13 cellular contexts compared by ENCODE assay signal in genomic region chr3:126558336-126559071, GRCh38. TPM values are rescaled to one million over a fixed set of nuclear protein-coding genes. Genes with fewer than 3 reads are reported as not detected.
DNase-seq lines count a peak whose midpoint lies in the region; ATAC-seq and TF ChIP-seq lines count a peak whose summit lies in the region.
"Had no signal": no experiment of that assay in that cellular context is flagged by ENCODE, and none has a peak within 500 bp of the region (broad histone marks: within the 10 kb centered on the region; RNA-seq: fewer than 3 reads in every experiment).

C3orf22 (minus strand) TSS chr3:126558932; CDS start chr3:126553390, 5,542 bp downstream.

- no peak within 1 kb of the TSS for H3K4me3 ChIP-seq in SJCRH30

- H3K36me3 Mint-ChIP-seq in glutamatergic neuron (ENCODE audit: unreplicated experiment) (peaks cover 7% of the 10 kb centered on the region), progenitor cell of endocrine pancreas (ENCODE audit: insufficient read depth) (peaks cover 2% of the 10 kb centered on the region)

- DNase-seq in stimulated activated naive CD8-positive, alpha-beta T cell treated with anti-CD3 and anti-CD28 coated beads, Interleukin-15, amount 100 ng/mL, for 72 hours: no peak
- DNase-seq in stimulated activated naive CD8-positive, alpha-beta T cell treated with anti-CD3 and anti-CD28 coated beads, Interleukin-15, Interleukin-2, amounts not matched to agents 100 U/mL and 50 U/mL, for 24 hours: no peak
- DNase-seq in glutamatergic neuron (peak; percentile 30), progenitor cell of endocrine pancreas (ENCODE audit: low spot score, unreplicated experiment) (peak; percentile 6), RKO (ENCODE audit: low spot score) (no peak), NCI-H1092 treated with DMSO at 0.1 percent for 48 hours (lab: John Stamatoyannopoulos, UW) (no peak), SJCRH30 (no peak)
- DNase-seq: foreskin fibroblast, NCI-H1417, T-helper 2 cell had no signal

- peaks cover 5% of the 10 kb centered on the region for H3K27me3 Mint-ChIP-seq in stimulated activated naive CD8-positive, alpha-beta T cell treated with anti-CD3 and anti-CD28 coated beads, Interleukin-15, amount 100 ng/mL, for 72 hours
- peaks cover 4% of the 10 kb centered on the region for H3K27me3 Mint-ChIP-seq in glutamatergic neuron (ENCODE audit: unreplicated experiment)
- H3K27me3 Mint-ChIP-seq in progenitor cell of endocrine pancreas: peaks cover 2% of the 10 kb centered on the region
- H3K27me3 Mint-ChIP-seq: stimulated activated naive CD8-positive, alpha-beta T cell treated with anti-CD3 and anti-CD28 coated beads, Interleukin-15, Interleukin-2, amounts not matched to agents 100 ng/mL and 50 ng/mL, for 24 hours had no signal

- H3K9me3 Mint-ChIP-seq in stimulated activated naive CD8-positive, alpha-beta T cell treated with anti-CD3 and anti-CD28 coated beads, Interleukin-15, amount 100 ng/mL, for 72 hours: peaks cover 6 to 16% of the 10 kb centered on the region in 2 donors
- H3K9me3 Mint-ChIP-seq in glutamatergic neuron (ENCODE audit: unreplicated experiment): peaks cover 3% of the 10 kb centered on the region
- H3K9me3 Mint-ChIP-seq in progenitor cell of endocrine pancreas (ENCODE audit: low read depth): peaks cover 10% of the 10 kb centered on the region

- H3K27ac ChIP-seq in SJCRH30: no peak within 1 kb of the TSS

- TF ChIP-seq CTCF in glutamatergic neuron (IDR thresholded peaks at IDR 0.05; ENCODE audit: partially characterized antibody, unreplicated experiment) (no peak), progenitor cell of endocrine pancreas (IDR thresholded peaks at IDR 0.05; ENCODE audit: unreplicated experiment) (no peak)

- H3K4me1 ChIP-seq in SJCRH30: no peaks in the 10 kb centered on the region
- H3K4me1 ChIP-seq: Caco-2 had no signal

- no peaks in the 10 kb centered on the region for H3K9me3 ChIP-seq in SJCRH30 (replicated peaks)
- H3K9me3 ChIP-seq: Caco-2 had no signal

- no peak within 1 kb of the TSS for H3K27ac Mint-ChIP-seq in stimulated activated naive CD8-positive, alpha-beta T cell treated with anti-CD3 and anti-CD28 coated beads, Interleukin-15, amount 100 ng/mL, for 72 hours
- H3K27ac Mint-ChIP-seq in glutamatergic neuron (ENCODE audit: unreplicated experiment) (no peak within 1 kb of the TSS), progenitor cell of endocrine pancreas (no peak within 1 kb of the TSS)
- H3K27ac Mint-ChIP-seq: stimulated activated naive CD8-positive, alpha-beta T cell treated with anti-CD3 and anti-CD28 coated beads, Interleukin-15, Interleukin-2, amounts not matched to agents 100 ng/mL and 50 ng/mL, for 24 hours had no signal

- H3K4me1 Mint-ChIP-seq in stimulated activated naive CD8-positive, alpha-beta T cell treated with anti-CD3 and anti-CD28 coated beads, Interleukin-15, amount 100 ng/mL, for 72 hours: no peaks in the 10 kb centered on the region
- H3K4me1 Mint-ChIP-seq in glutamatergic neuron (ENCODE audit: low read depth, unreplicated experiment) (no peaks in the 10 kb centered on the region), progenitor cell of endocrine pancreas (ENCODE audit: low read depth) (no peaks in the 10 kb centered on the region)

- ATAC-seq in stimulated activated naive CD8-positive, alpha-beta T cell treated with anti-CD3 and anti-CD28 coated beads, Interleukin-15, amount 100 ng/mL, for 72 hours: peak; percentile 21
- no peak for ATAC-seq in stimulated activated naive CD8-positive, alpha-beta T cell treated with anti-CD3 and anti-CD28 coated beads, Interleukin-15, Interleukin-2, amounts not matched to agents 100 U/mL and 50 U/mL, for 24 hours
- ATAC-seq in GM18502 (IDR thresholded peaks at IDR 0.05; ENCODE audit: poor library complexity, unreplicated experiment): no peak

- no peak within 1 kb of the TSS for H3K4me3 Mint-ChIP-seq in stimulated activated naive CD8-positive, alpha-beta T cell treated with anti-CD3 and anti-CD28 coated beads, Interleukin-15, amount 100 ng/mL, for 72 hours
- H3K4me3 Mint-ChIP-seq in glutamatergic neuron (ENCODE audit: unreplicated experiment) (no peak within 1 kb of the TSS), progenitor cell of endocrine pancreas (ENCODE audit: low read depth) (no peak within 1 kb of the TSS)
- H3K4me3 Mint-ChIP-seq: stimulated activated naive CD8-positive, alpha-beta T cell treated with anti-CD3 and anti-CD28 coated beads, Interleukin-15, Interleukin-2, amounts not matched to agents 100 ng/mL and 50 ng/mL, for 24 hours had no signal

- no peaks in the 10 kb centered on the region for H3K36me3 ChIP-seq in SJCRH30

- H3K27me3 ChIP-seq in SJCRH30: no peaks in the 10 kb centered on the region; the same call in 1 of the 2 replicates

RNA-seq across cellular contexts. Expression of gene C3orf22, which starts in this region (rescaled TPM):
- total RNA-seq in glutamatergic neuron (ENCODE audit: unreplicated experiment): not detected
- total RNA-seq in progenitor cell of endocrine pancreas: 0.26 and 0.44 TPM in 2 replicates
- total RNA-seq in SJCRH30 (2014; rRNA removed; shearing (Covaris generic)): not detected in 2 replicates
- total RNA-seq: Caco-2 had no signal

Comparison
In these comparisons a context has a peak if more than half of its experiments do, and no peak if none do; other contexts are left out.
1. Peak in DNase-seq in glutamatergic neuron; RNA of the gene not detected or under 1 TPM.
2. Peak in DNase-seq in progenitor cell of endocrine pancreas; RNA of the gene not detected or under 1 TPM.